1 cellular context compared by ENCODE assay signal in genomic region chrX:143648705-143649104, GRCh38.
TF ChIP-seq lines count a peak whose summit lies in the region.

No MANE protein-coding gene starts in this region.

TF ChIP-seq in GM23338, 12 proteins besides CTCF, POLR2A, EP300 and RAD21 (continued from another document):
- TF ChIP-seq ZNF462 (CRISPR knock-in tag; IDR thresholded peaks at IDR 0.05) (no peak), POLR2AphosphoS5 (IDR thresholded peaks at IDR 0.05; ENCODE audit: low read depth) (no peak), ZNF331 (CRISPR knock-in tag; IDR thresholded peaks at IDR 0.05; ENCODE audit: low read depth) (no peak), ZNF114 (CRISPR knock-in tag; IDR thresholded peaks at IDR 0.05) (no peak), REST (IDR thresholded peaks at IDR 0.05; ENCODE audit: unreplicated experiment) (no peak), EZH2 (IDR thresholded peaks at IDR 0.05; ENCODE audit: low read depth, unreplicated experiment) (no peak), JUNB (IDR thresholded peaks at IDR 0.05; ENCODE audit: unreplicated experiment) (no peak), EZH2phosphoT487 (IDR thresholded peaks at IDR 0.05; ENCODE audit: unreplicated experiment) (no peak), ETS1 (IDR thresholded peaks at IDR 0.05) (no peak), STAT1 (IDR thresholded peaks at IDR 0.05; ENCODE audit: unreplicated experiment) (no peak)
